ENCODE assay signal across 19 cellular contexts in the genomic region with DNA sequence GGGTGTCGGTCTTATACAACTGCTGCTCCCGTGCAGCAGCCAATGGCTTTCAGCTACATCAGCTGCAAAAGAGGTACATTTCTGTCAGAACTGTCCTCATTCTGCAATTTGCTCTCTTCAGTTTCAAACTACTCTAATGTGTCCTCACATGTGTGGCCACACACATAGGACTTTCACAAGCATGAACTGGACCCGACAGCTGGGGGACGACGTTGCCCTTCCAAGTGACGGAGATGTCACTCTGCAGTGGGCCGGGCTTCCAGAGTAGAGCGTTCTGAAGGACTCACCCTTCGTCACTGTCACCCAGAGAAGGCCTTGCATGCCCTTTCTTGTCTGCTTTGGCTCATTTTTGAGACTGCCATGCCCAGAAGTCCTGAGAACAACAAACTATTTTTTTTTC.
"Had no signal": no experiment of that assay in that cellular context is flagged by ENCODE, and none has a peak within 500 bp of the region (broad histone marks: within the 10 kb centered on the region; RNA-seq: fewer than 3 reads in every experiment).

No MANE protein-coding gene starts in this region.

- H3K9me3 ChIP-seq: heart right ventricle, neutrophil, right atrium auricular region, sigmoid colon, tibial nerve had no signal

- ATAC-seq: heart right ventricle; naive thymus-derived CD4-positive, alpha-beta T cell; stimulated activated naive B cell treated with anti-CD40 and anti-IgM and Interleukin-4, amounts not matched to agents 10 μg/mL and 1 μg/mL and 100 μg/mL, for 72 hours; stimulated activated naive CD8-positive, alpha-beta T cell treated with anti-CD3 and anti-CD28 coated beads, Interleukin-15, amount 100 ng/mL, for 72 hours had no signal

- H3K9me3 Mint-ChIP-seq: nephron progenitor cell; stimulated activated naive B cell treated with anti-CD40 and anti-IgM and Interleukin-4, amounts not matched to agents 10 μg/mL and 1 μg/mL and 100 μg/mL, for 72 hours had no signal

- H3K36me3 ChIP-seq: neutrophil, right atrium auricular region had no signal

- H3K27me3 ChIP-seq: right atrium auricular region, sigmoid colon had no signal

- H3K27ac ChIP-seq: heart right ventricle, neutrophil, right atrium auricular region, tibial nerve had no signal

- H3K4me3 Mint-ChIP-seq: nephron progenitor cell; stimulated activated naive B cell treated with anti-CD40 and anti-IgM and Interleukin-4, amounts not matched to agents 10 μg/mL and 1 μg/mL and 100 μg/mL, for 72 hours; stimulated activated naive CD8-positive, alpha-beta T cell treated with anti-CD3 and anti-CD28 coated beads, Interleukin-15, amount 100 ng/mL, for 72 hours had no signal

- H3K27ac Mint-ChIP-seq: nephron progenitor cell; stimulated activated naive B cell treated with anti-CD40 and anti-IgM and Interleukin-4, amounts not matched to agents 10 μg/mL and 1 μg/mL and 100 μg/mL, for 72 hours had no signal

- H3K4me3 ChIP-seq: dorsolateral prefrontal cortex, heart right ventricle, right atrium auricular region, sigmoid colon, skin epidermis, tibial nerve had no signal

- H3K36me3 Mint-ChIP-seq: stimulated activated naive B cell treated with anti-CD40 and anti-IgM and Interleukin-4, amounts not matched to agents 10 μg/mL and 1 μg/mL and 100 μg/mL, for 72 hours had no signal

- DNase-seq: cortex of kidney; dorsolateral prefrontal cortex; effector CD8-positive, alpha-beta T cell; heart right ventricle; hypothalamus; kidney glomerular epithelial cell; mammary epithelial cell; naive thymus-derived CD4-positive, alpha-beta T cell; nephron progenitor cell; sigmoid colon; stimulated activated CD4-positive, alpha-beta T cell treated with anti-CD3 and anti-CD28 coated beads, Interleukin-2, amount 100 ng/mL, for 24 hours; stimulated activated CD4-positive, alpha-beta T cell treated with anti-CD3 and anti-CD28 coated beads, Interleukin-4, amount 100 ng/mL, for 4 hours; stimulated activated naive B cell treated with anti-CD40 and anti-IgM and Interleukin-4, amounts not matched to agents 10 μg/mL and 1 μg/mL and 100 μg/mL, for 72 hours; stimulated activated naive CD8-positive, alpha-beta T cell treated with anti-CD3 and anti-CD28 coated beads, Interleukin-15, amount 100 ng/mL, for 72 hours; substantia nigra had no signal
